In the genomic region with DNA sequence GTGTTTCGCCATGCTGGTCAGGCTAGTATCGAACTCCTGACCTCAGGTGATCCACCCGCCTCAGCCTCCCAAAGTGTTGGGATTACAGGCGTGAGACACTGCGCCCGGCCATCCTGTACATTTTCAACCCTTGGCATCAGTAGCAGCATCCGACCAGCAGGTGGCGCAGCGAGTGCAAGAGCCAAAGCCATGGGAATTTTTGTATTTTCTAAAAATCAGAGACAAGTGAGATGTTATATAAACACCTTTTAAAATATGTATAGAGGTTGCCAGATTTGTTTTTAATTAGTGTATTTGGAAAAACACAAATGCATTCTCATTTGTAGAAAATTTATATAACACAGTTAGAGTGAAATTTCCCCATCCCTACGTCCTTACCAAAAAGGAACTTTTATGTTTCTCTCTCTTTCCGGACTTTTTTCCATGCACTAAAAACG, we compare ENCODE assay signal across 9 cellular contexts. TPM values are rescaled to one million over a fixed set of nuclear protein-coding genes. Genes with fewer than 3 reads are reported as not detected.
DNase-seq lines count a peak whose midpoint lies in the region; ATAC-seq and TF ChIP-seq lines count a peak whose summit lies in the region.
"Had no signal": no experiment of that assay in that cellular context is flagged by ENCODE, and none has a peak within 500 bp of the region (broad histone marks: within the 10 kb centered on the region; RNA-seq: fewer than 3 reads in every experiment).

No MANE protein-coding gene starts in this region.

- peak; percentile 70 for ATAC-seq in activated CD8-positive, alpha-beta T cell treated with anti-CD3 and anti-CD28 coated beads for 36 hours
- no peak for ATAC-seq in GM21786 (IDR thresholded peaks at IDR 0.05; ENCODE audit: unreplicated experiment)

- DNase-seq in COLO829 (ENCODE audit: low spot score): peak; percentile 37
- DNase-seq in HFFc6: peak; percentile 65
- DNase-seq in NCI-H748 treated with DMSO at 0.1 percent for 48 hours (lab: John Stamatoyannopoulos, UW): peak; percentile 55
- peak; percentile 88 for DNase-seq in activated CD8-positive, alpha-beta T cell treated with anti-CD3 and anti-CD28 coated beads for 36 hours
- peak; percentile 43 to 59 (median 45) for DNase-seq in effector memory CD4-positive, alpha-beta T cell
- peak; percentile 85 for DNase-seq in midbrain (lab: John Stamatoyannopoulos, UW)
- DNase-seq in stimulated activated CD8-positive, alpha-beta memory T cell treated with anti-CD3 and anti-CD28 coated beads, Interleukin-2, amount 100 ng/mL, for 48 hours (ENCODE audit: low read depth in 2 of 2): peak; percentile 61 to 71

- H3K9me3 ChIP-seq in effector memory CD4-positive, alpha-beta T cell (ENCODE audit: control insufficient read depth, low read length): no peaks in the 10 kb centered on the region

- CTCF ChIA-PET in activated CD8-positive, alpha-beta T cell treated with anti-CD3 and anti-CD28 coated beads for 36 hours (lab: Charles Lee): interaction anchor here (0.8 to 7.8 kb wide), 36 partner anchors 9 to 231 kb away, joined by 3 to 65 read pairs (median 4); no protein-coding TSS in a partner anchor

- intact Hi-C loops in activated CD8-positive, alpha-beta T cell treated with anti-CD3 and anti-CD28 coated beads for 36 hours (cut with micrococcal nuclease): loop anchor here (1.0 to 5.0 kb wide), 2 partner anchors 104 to 195 kb away; no protein-coding TSS in a partner anchor

- H3K36me3 Mint-ChIP-seq in HFFc6 (ENCODE audit: low read depth): no peaks in the 10 kb centered on the region
- no peaks in the 10 kb centered on the region for H3K36me3 Mint-ChIP-seq in activated CD8-positive, alpha-beta T cell treated with anti-CD3 and anti-CD28 coated beads for 36 hours (ENCODE audit: low read depth)

- POLR2A ChIA-PET in activated CD8-positive, alpha-beta T cell treated with anti-CD3 and anti-CD28 coated beads for 36 hours (lab: Charles Lee): no interaction called here

- H3K4me3 Mint-ChIP-seq in HFFc6: peak overlapping the region; percentile 33
- no peak overlapping the region for H3K4me3 Mint-ChIP-seq in activated CD8-positive, alpha-beta T cell treated with anti-CD3 and anti-CD28 coated beads for 36 hours

- peak overlapping the region; percentile 78 for H3K27ac Mint-ChIP-seq in HFFc6
- H3K27ac Mint-ChIP-seq in activated CD8-positive, alpha-beta T cell treated with anti-CD3 and anti-CD28 coated beads for 36 hours: no peak overlapping the region

- no peaks in the 10 kb centered on the region; the same call in 1 of the 2 replicates for H3K27me3 Mint-ChIP-seq in HFFc6 (ENCODE audit: insufficient read depth)
- peaks cover 15% of the 10 kb centered on the region for H3K27me3 Mint-ChIP-seq in activated CD8-positive, alpha-beta T cell treated with anti-CD3 and anti-CD28 coated beads for 36 hours

- peaks cover 84% of the 10 kb centered on the region for H3K4me1 Mint-ChIP-seq in HFFc6 (ENCODE audit: low read depth)
- peaks cover 6% of the 10 kb centered on the region for H3K4me1 Mint-ChIP-seq in activated CD8-positive, alpha-beta T cell treated with anti-CD3 and anti-CD28 coated beads for 36 hours (ENCODE audit: low read depth)

- peak; percentile 98 for TF ChIP-seq CTCF in HFFc6 (IDR thresholded peaks at IDR 0.05)
- peak; percentile 95 for TF ChIP-seq CTCF in activated CD8-positive, alpha-beta T cell treated with anti-CD3 and anti-CD28 coated beads for 36 hours (IDR thresholded peaks at IDR 0.05)

- H3K4me3 ChIP-seq in effector memory CD4-positive, alpha-beta T cell (ENCODE audit: insufficient read depth, low read depth, low read length, poor library complexity, severe bottlenecking): no peak overlapping the region

- H3K27ac ChIP-seq in effector memory CD4-positive, alpha-beta T cell (ENCODE audit: insufficient read depth, low read length, poor library complexity, severe bottlenecking): no peak overlapping the region

- no peaks in the 10 kb centered on the region for H3K27me3 ChIP-seq in effector memory CD4-positive, alpha-beta T cell (replicated peaks; ENCODE audit: control insufficient read depth, insufficient read depth, low read length, poor library complexity, severe bottlenecking)

- H3K9me3 Mint-ChIP-seq in HFFc6: no peaks in the 10 kb centered on the region
- no peaks in the 10 kb centered on the region for H3K9me3 Mint-ChIP-seq in activated CD8-positive, alpha-beta T cell treated with anti-CD3 and anti-CD28 coated beads for 36 hours

- no peaks in the 10 kb centered on the region for H3K36me3 ChIP-seq in effector memory CD4-positive, alpha-beta T cell (ENCODE audit: control insufficient read depth, insufficient read depth, low read length)

- no peaks in the 10 kb centered on the region for H3K4me1 ChIP-seq in effector memory CD4-positive, alpha-beta T cell (ENCODE audit: control insufficient read depth, insufficient read depth, low read length, poor library complexity, severe bottlenecking)

RNA-seq across cellular contexts. Expression of a gene that starts 36.8 kb away (rescaled TPM):
- total RNA-seq in HFFc6 (2021; fragmentation: NEBNext Ultra II Directional; extraction: Animal tissue kit (Norgen Biotek cat#: 25700)): not detected
- total RNA-seq in activated CD8-positive, alpha-beta T cell treated with anti-CD3 and anti-CD28 coated beads for 36 hours: not detected
- total RNA-seq: T-helper 2 cell treated with Interferon-gamma antibody and Interleukin-4, amounts not matched to agents 100 ng/mL and 5 ng/mL, for 36 hours had no signal

RNA-seq across cellular contexts. Expression of a gene that starts 52.4 kb away (rescaled TPM):
- total RNA-seq in HFFc6 (2021; fragmentation: NEBNext Ultra II Directional; extraction: Animal tissue kit (Norgen Biotek cat#: 25700)): 10 to 100 TPM; 42.5 to 55.9 (median 51.9) TPM
- 10 to 100 TPM; 55.9 to 56.7 TPM for total RNA-seq in activated CD8-positive, alpha-beta T cell treated with anti-CD3 and anti-CD28 coated beads for 36 hours

Comparison
In these comparisons a context has a peak if more than half of its experiments do, and no peak if none do; other contexts are left out.
1. DNase-seq: peak in every context shown above with its lines; median percentile 88 in activated CD8-positive, alpha-beta T cell treated with anti-CD3 and anti-CD28 coated beads for 36 hours; 85 in midbrain; 66 in stimulated activated CD8-positive, alpha-beta memory T cell treated with anti-CD3 and anti-CD28 coated beads, Interleukin-2, amount 100 ng/mL, for 48 hours; 65 in HFFc6; 55 in NCI-H748 treated with DMSO at 0.1 percent for 48 hours; 45 in effector memory CD4-positive, alpha-beta T cell; 37 in COLO829.